In genomic region chr10:110357252-110357780, GRCh38 we compare ENCODE assay signal across 8 cellular contexts. TPM values are rescaled to one million over a fixed set of nuclear protein-coding genes. Genes with fewer than 3 reads are reported as not detected.
A peak's percentile ranks its signal among the peaks of the same experiment; 100 is the strongest.
DNase-seq lines count a peak whose midpoint lies in the region; ATAC-seq and TF ChIP-seq lines count a peak whose summit lies in the region.

No MANE protein-coding gene starts in this region.

- no peak overlapping the region for H2BK12ac ChIP-seq in H9 (ENCODE audit: insufficient read length, low read depth, low read length)

- H3K4me1 Mint-ChIP-seq in T-helper 2 cell treated with Interferon-gamma antibody and Interleukin-4, amounts not matched to agents 5 μg/mL and 100 μg/mL, for 36 hours (ENCODE audit: low read depth): peaks cover 69% of the 10 kb centered on the region
- peaks cover 39 to 45% of the 10 kb centered on the region in 2 experiments for H3K4me1 Mint-ChIP-seq in H9

- H3K23me2 ChIP-seq in H9 (ENCODE audit: insufficient read length, low read depth, low read length, poor library complexity, severe bottlenecking): no peaks in the 10 kb centered on the region

- no peaks in the 10 kb centered on the region for H3K79me2 ChIP-seq in H9 (ENCODE audit: insufficient read depth, low read length)

- H2AK5ac ChIP-seq in H9 (ENCODE audit: insufficient read length, low read length): no peak overlapping the region

- H3K36me3 Mint-ChIP-seq in T-helper 2 cell treated with Interferon-gamma antibody and Interleukin-4, amounts not matched to agents 5 μg/mL and 100 μg/mL, for 36 hours (ENCODE audit: low read depth): no peaks in the 10 kb centered on the region
- H3K36me3 Mint-ChIP-seq in H9 (ENCODE audit: insufficient read depth in 1 of 3, low read depth in 3 of 3): no peaks in the 10 kb centered on the region; a peak in 1 of 7 replicates

- H3K27ac ChIP-seq in H9 (ENCODE audit: insufficient read length, low read depth, low read length): no peak overlapping the region

- no CpG with 5 or more reads among the region's 17 CpGs for WGBS in H9 (ENCODE audit: extremely low coverage, insufficient read length, low lambda C conversion rate)

- no peak overlapping the region for H3K4me2 ChIP-seq in H9 (ENCODE audit: insufficient read depth, insufficient read length, low read length)

- no peak overlapping the region for H2BK20ac ChIP-seq in H9 (ENCODE audit: low read depth, low read length, poor library complexity, severe bottlenecking)

- no peak overlapping the region for H3K18ac ChIP-seq in H9 (ENCODE audit: insufficient read length, low read depth, low read length)

- no peak overlapping the region for H2AFZ ChIP-seq in H9 (ENCODE audit: low read length)

- peaks cover 16% of the 10 kb centered on the region for H3K4me1 ChIP-seq in H9 (ENCODE audit: insufficient read depth, low read length)

- H3K9me3 ChIP-seq in H9 (ENCODE audit: control insufficient read depth, low read depth, low read length): no peaks in the 10 kb centered on the region

- no peak overlapping the region for H4K5ac ChIP-seq in H9 (ENCODE audit: insufficient read length, low read depth, low read length)

- H2BK5ac ChIP-seq in H9 (ENCODE audit: insufficient read length, low read length): no peak overlapping the region

- no peak overlapping the region for H3K9ac ChIP-seq in H9 (ENCODE audit: extremely low read depth, insufficient read length, low read length)

- no peaks in the 10 kb centered on the region for H3K79me1 ChIP-seq in H9 (ENCODE audit: insufficient read depth, low read depth, low read length, poor library complexity, severe bottlenecking)

- H3K56ac ChIP-seq in H9 (ENCODE audit: insufficient read length, low read depth, low read length): no peak overlapping the region

- H3K14ac ChIP-seq in H9 (ENCODE audit: insufficient read depth, low read length): no peak overlapping the region

- no peaks in the 10 kb centered on the region for H3K27me3 Mint-ChIP-seq in T-helper 2 cell treated with Interferon-gamma antibody and Interleukin-4, amounts not matched to agents 5 μg/mL and 100 μg/mL, for 36 hours (ENCODE audit: low read depth)
- H3K27me3 Mint-ChIP-seq in H9 (ENCODE audit: low read depth): no peaks in the 10 kb centered on the region; the same call in none of the 2 replicates

- H4K91ac ChIP-seq in H9 (ENCODE audit: insufficient read length, low read depth, low read length): no peak overlapping the region

- no peak overlapping the region for H3K4me3 ChIP-seq in AG09309 (ENCODE audit: control insufficient read depth, low read depth, low read length)
- no peak overlapping the region for H3K4me3 ChIP-seq in cardiac fibroblast (replicated peaks in 1 of 2; ENCODE audit: low read depth in 2 of 2, low read length in 2 of 2)

- H3K4me3 Mint-ChIP-seq in T-helper 2 cell treated with Interferon-gamma antibody and Interleukin-4, amounts not matched to agents 5 μg/mL and 100 μg/mL, for 36 hours: peak overlapping the region; percentile 90
- H3K4me3 Mint-ChIP-seq in H9: no peak overlapping the region

- DNase-seq in AG09309 (ENCODE audit: low read depth) (peak; percentile 89), cardiac fibroblast (ENCODE audit: low read depth in 2 of 2) (peak; percentile 92 to 96), renal cortical epithelial cell (ENCODE audit: low read depth) (peak; percentile 77), H9 (no peak), medulla oblongata (ENCODE audit: extremely low spot score) (no peak), NCI-H146 treated with DMSO at 0.1 percent for 48 hours (lab: John Stamatoyannopoulos, UW; ENCODE audit: unreplicated experiment) (no peak)
- DNase-seq in T-helper 2 cell treated with Interferon-gamma antibody and Interleukin-4, amounts not matched to agents 5 μg/mL and 100 μg/mL, for 36 hours (ENCODE audit: low spot score): peak; percentile 70

- H2BK120ac ChIP-seq in H9 (ENCODE audit: low read depth, low read length, poor library complexity, severe bottlenecking): no peak overlapping the region

- no peaks in the 10 kb centered on the region for H4K20me1 ChIP-seq in H9 (ENCODE audit: control insufficient read depth, insufficient read depth, insufficient read length)

- no peak overlapping the region for H2BK15ac ChIP-seq in H9 (ENCODE audit: low read depth, low read length)

- no peak overlapping the region for H4K8ac ChIP-seq in H9 (replicated peaks; ENCODE audit: insufficient read length, low read depth, low read length)

- H3K4ac ChIP-seq in H9 (ENCODE audit: low read depth, low read length): no peak overlapping the region

- H3K27ac Mint-ChIP-seq in T-helper 2 cell treated with Interferon-gamma antibody and Interleukin-4, amounts not matched to agents 5 μg/mL and 100 μg/mL, for 36 hours: peak overlapping the region; percentile 97
- no peak overlapping the region; a peak in 1 of 7 replicates for H3K27ac Mint-ChIP-seq in H9

- no peak overlapping the region for H3K23ac ChIP-seq in H9 (ENCODE audit: insufficient read length, low read depth, low read length)

- ATAC-seq in GM21825 (IDR thresholded peaks at IDR 0.05; ENCODE audit: unreplicated experiment): peak; percentile 18

- no peaks in the 10 kb centered on the region for H3K9me3 Mint-ChIP-seq in T-helper 2 cell treated with Interferon-gamma antibody and Interleukin-4, amounts not matched to agents 5 μg/mL and 100 μg/mL, for 36 hours
- no peaks in the 10 kb centered on the region; a peak in 2 of 5 replicates for H3K9me3 Mint-ChIP-seq in H9

- no peaks in the 10 kb centered on the region for H3K27me3 ChIP-seq in H9 (ENCODE audit: insufficient read depth, low read length)

- H3T11ph ChIP-seq in H9 (ENCODE audit: low read length): no peak overlapping the region

- no peak for TF ChIP-seq CTCF in AG09309 (IDR thresholded peaks at IDR 0.05; ENCODE audit: control insufficient read depth, insufficient read depth, low read depth, low read length, missing control alignments)
- TF ChIP-seq CTCF in cardiac fibroblast (IDR thresholded peaks at IDR 0.05; ENCODE audit: low read depth, low read length): no peak
- no peak for TF ChIP-seq CTCF in H9 (conservative IDR thresholded peaks at IDR 0.05)

RNA-seq across cellular contexts. Expression of gene SMNDC1, which starts 52.6 kb away (rescaled TPM):
- total RNA-seq in renal cortical epithelial cell: 9.7 and 19.8 TPM in 2 replicates
- total RNA-seq in H9 (2021): 55.7 and 57.7 TPM in 2 replicates

Comparison
In these comparisons a context has a peak if more than half of its experiments do, and no peak if none do; other contexts are left out.
1. DNase-seq: peak in AG09309 (single experiment), T-helper 2 cell treated with Interferon-gamma antibody and Interleukin-4, amounts not matched to agents 5 μg/mL and 100 μg/mL, for 36 hours (single experiment), cardiac fibroblast (2 of 2) and renal cortical epithelial cell (single experiment); none in H9 (single experiment), medulla oblongata (single experiment) and NCI-H146 treated with DMSO at 0.1 percent for 48 hours (single experiment).